Comparison of ENCODE assay signal across 1 cellular context in the genomic region with DNA sequence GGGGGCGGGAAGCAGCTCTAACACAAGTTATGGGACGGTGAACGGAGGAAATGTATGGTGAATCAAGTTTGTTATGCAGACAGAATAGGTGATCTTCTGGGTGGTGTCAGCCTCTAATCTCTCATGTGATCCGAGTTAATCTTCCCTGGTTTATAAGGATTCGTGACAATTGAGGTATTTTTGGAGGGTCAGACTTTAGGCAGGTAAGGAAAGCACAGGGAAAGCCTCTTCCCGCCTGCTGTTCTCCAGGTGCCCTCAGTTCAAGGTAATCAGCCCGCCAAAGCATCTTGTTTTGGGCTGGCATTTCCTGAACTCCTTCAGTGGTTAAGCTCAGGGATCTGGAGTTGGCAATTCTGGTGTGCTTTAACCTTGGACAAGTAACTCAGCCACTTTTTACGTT.
TF ChIP-seq lines count a peak whose summit lies in the region.

No MANE protein-coding gene starts in this region.

TF ChIP-seq in endothelial cell of umbilical vein, 7 proteins besides CTCF, POLR2A, EP300 and RAD21:
- TF ChIP-seq FOS (IDR thresholded peaks at IDR 0.05; ENCODE audit: borderline replicate concordance, insufficient read depth, low read length) (no peak), JUN (IDR thresholded peaks at IDR 0.05; ENCODE audit: borderline replicate concordance, insufficient read depth, insufficient read length, low read depth) (no peak)
